In genomic region chr7:43646603-43647313, GRCh38 we compare ENCODE assay signal across 8 cellular contexts.
A peak's percentile ranks its signal among the peaks of the same experiment; 100 is the strongest.
DNase-seq lines count a peak whose midpoint lies in the region; ATAC-seq lines count a peak whose summit lies in the region.

No MANE protein-coding gene starts in this region.

- H3K27me3 ChIP-seq in HAP-1 (ENCODE audit: low read depth) (no peaks in the 10 kb centered on the region), right cardiac atrium (ENCODE audit: control insufficient read depth, insufficient read depth) (no peaks in the 10 kb centered on the region)

- POLR2A ChIA-PET in activated CD8-positive, alpha-beta T cell treated with anti-CD3 and anti-CD28 coated beads, Interleukin-2, amount 10 ng/mL, durations not matched to agents 7 days and 5 days (lab: Charles Lee), result interaction anchor here (0.7 to 1.4 kb wide), 2 partner anchors 41 to 64 kb away, joined by 4 to 9 read pairs; partner anchors contain the start of gene STK17A

- H3K9me3 ChIP-seq in HAP-1 (no peaks in the 10 kb centered on the region), right cardiac atrium (ENCODE audit: control insufficient read depth, low read length) (no peaks in the 10 kb centered on the region)

- intact Hi-C loops in right cardiac atrium (cut with DNase I), result no loop called here

- H3K27ac Mint-ChIP-seq in activated CD8-positive, alpha-beta T cell treated with anti-CD3 and anti-CD28 coated beads, Interleukin-2, amount 10 ng/mL, durations not matched to agents 7 days and 5 days, result peak overlapping the region; percentile 89
- peak overlapping the region; percentile 69 for H3K27ac Mint-ChIP-seq in stimulated activated memory B cell treated with anti-CD40 and anti-IgM and Interleukin-4, amounts not matched to agents 10 μg/mL and 1 μg/mL and 100 μg/mL, for 72 hours

- H3K36me3 Mint-ChIP-seq in activated CD8-positive, alpha-beta T cell treated with anti-CD3 and anti-CD28 coated beads, Interleukin-2, amount 10 ng/mL, durations not matched to agents 7 days and 5 days (ENCODE audit: low read depth), result peaks cover 59% of the 10 kb centered on the region
- H3K36me3 Mint-ChIP-seq in stimulated activated memory B cell treated with anti-CD40 and anti-IgM and Interleukin-4, amounts not matched to agents 10 μg/mL and 1 μg/mL and 100 μg/mL, for 72 hours, result peaks cover 54% of the 10 kb centered on the region

- CTCF ChIA-PET in activated CD8-positive, alpha-beta T cell treated with anti-CD3 and anti-CD28 coated beads, Interleukin-2, amount 10 ng/mL, durations not matched to agents 7 days and 5 days (lab: Charles Lee), result interaction anchor here (0.7 to 10.9 kb wide), 5 partner anchors 13 to 65 kb away, joined by 3 to 150 read pairs (median 3); partner anchors contain the start of gene STK17A

- 20% methylated on average over 8 of the region's 8 CpGs for WGBS in right cardiac atrium

- no peaks in the 10 kb centered on the region for H3K27me3 Mint-ChIP-seq in activated CD8-positive, alpha-beta T cell treated with anti-CD3 and anti-CD28 coated beads, Interleukin-2, amount 10 ng/mL, durations not matched to agents 7 days and 5 days (ENCODE audit: low read depth)
- H3K27me3 Mint-ChIP-seq in stimulated activated memory B cell treated with anti-CD40 and anti-IgM and Interleukin-4, amounts not matched to agents 10 μg/mL and 1 μg/mL and 100 μg/mL, for 72 hours, result no peaks in the 10 kb centered on the region

- peak overlapping the region; percentile 88 for H3K27ac ChIP-seq in right cardiac atrium (ENCODE audit: low read length)

- in situ Hi-C loops in HAP-1 (cut with MboI; ENCODE audit: low sequenced_read_pairs), result no loop called here

- no peak for ATAC-seq in activated CD8-positive, alpha-beta T cell treated with anti-CD3 and anti-CD28 coated beads, Interleukin-2, amount 10 ng/mL, durations not matched to agents 7 days and 5 days
- ATAC-seq in right cardiac atrium (peak; percentile 39 to 42), GM21390 (IDR thresholded peaks at IDR 0.05; ENCODE audit: unreplicated experiment) (no peak), HG02642 (IDR thresholded peaks at IDR 0.05; ENCODE audit: poor library complexity, unreplicated experiment) (no peak)
- ATAC-seq in stimulated activated memory B cell treated with anti-CD40 and anti-IgM and Interleukin-4, amounts not matched to agents 10 μg/mL and 1 μg/mL and 100 μg/mL, for 72 hours, result no peak

- peaks cover 92% of the 10 kb centered on the region for H3K4me1 Mint-ChIP-seq in activated CD8-positive, alpha-beta T cell treated with anti-CD3 and anti-CD28 coated beads, Interleukin-2, amount 10 ng/mL, durations not matched to agents 7 days and 5 days (ENCODE audit: low read depth)
- peaks cover 93% of the 10 kb centered on the region for H3K4me1 Mint-ChIP-seq in stimulated activated memory B cell treated with anti-CD40 and anti-IgM and Interleukin-4, amounts not matched to agents 10 μg/mL and 1 μg/mL and 100 μg/mL, for 72 hours

- H3K4me1 ChIP-seq in HAP-1, result peaks cover 29% of the 10 kb centered on the region
- H3K4me1 ChIP-seq in right cardiac atrium (ENCODE audit: control insufficient read depth, insufficient read depth, low read length), result peaks cover 30% of the 10 kb centered on the region

- peak; percentile 62 to 69 for DNase-seq in HAP-1 (ENCODE audit: low spot score in 2 of 2)
- DNase-seq in activated CD8-positive, alpha-beta T cell treated with anti-CD3 and anti-CD28 coated beads, Interleukin-2, amount 10 ng/mL, durations not matched to agents 7 days and 5 days, result no peak
- peak in 2 of 3 donors; percentile 30 to 55 for DNase-seq in right cardiac atrium
- DNase-seq in NCI-H526 (lab: John Stamatoyannopoulos, UW), result no peak
- DNase-seq in NCI-H1436 (lab: John Stamatoyannopoulos, UW), result no peak

- H3K4me3 ChIP-seq in HAP-1 (no peak overlapping the region), right cardiac atrium (ENCODE audit: low read length) (no peak overlapping the region)

- peaks cover 11% of the 10 kb centered on the region for H3K36me3 ChIP-seq in HAP-1 (replicated peaks)

- peak overlapping the region; percentile 71 for H3K4me3 Mint-ChIP-seq in activated CD8-positive, alpha-beta T cell treated with anti-CD3 and anti-CD28 coated beads, Interleukin-2, amount 10 ng/mL, durations not matched to agents 7 days and 5 days
- H3K4me3 Mint-ChIP-seq in stimulated activated memory B cell treated with anti-CD40 and anti-IgM and Interleukin-4, amounts not matched to agents 10 μg/mL and 1 μg/mL and 100 μg/mL, for 72 hours, result peak overlapping the region; percentile 60

- H3K9me3 Mint-ChIP-seq in activated CD8-positive, alpha-beta T cell treated with anti-CD3 and anti-CD28 coated beads, Interleukin-2, amount 10 ng/mL, durations not matched to agents 7 days and 5 days (ENCODE audit: insufficient read depth), result no peaks in the 10 kb centered on the region
- H3K9me3 Mint-ChIP-seq in stimulated activated memory B cell treated with anti-CD40 and anti-IgM and Interleukin-4, amounts not matched to agents 10 μg/mL and 1 μg/mL and 100 μg/mL, for 72 hours, result peaks cover 2% of the 10 kb centered on the region

Comparison
In these comparisons a context has a peak if more than half of its experiments do, and no peak if none do; other contexts are left out.
1. DNase-seq: peak in HAP-1 (2 of 2) and right cardiac atrium (2 of 3); none in activated CD8-positive, alpha-beta T cell treated with anti-CD3 and anti-CD28 coated beads, Interleukin-2, amount 10 ng/mL, durations not matched to agents 7 days and 5 days (single experiment), NCI-H526 (0 of 2) and NCI-H1436 (single experiment).
2. ATAC-seq: peak in right cardiac atrium (2 of 2); none in activated CD8-positive, alpha-beta T cell treated with anti-CD3 and anti-CD28 coated beads, Interleukin-2, amount 10 ng/mL, durations not matched to agents 7 days and 5 days (single experiment), stimulated activated memory B cell treated with anti-CD40 and anti-IgM and Interleukin-4, amounts not matched to agents 10 μg/mL and 1 μg/mL and 100 μg/mL, for 72 hours (single experiment), GM21390 (single experiment) and HG02642 (single experiment).